ENCODE assay signal across 10 cellular contexts in genomic region chr6:36033935-36034334, GRCh38. TPM values are rescaled to one million over a fixed set of nuclear protein-coding genes. Genes with fewer than 3 reads are reported as not detected.
DNase-seq lines count a peak whose midpoint lies in the region; ATAC-seq, FAIRE-seq and TF ChIP-seq lines count a peak whose summit lies in the region.
"Had no signal": no experiment of that assay in that cellular context is flagged by ENCODE, and none has a peak within 500 bp of the region (broad histone marks: within the 10 kb centered on the region; RNA-seq: fewer than 3 reads in every experiment).

No MANE protein-coding gene starts in this region.

- no peak for TF ChIP-seq POLR2A in testis (IDR thresholded peaks at IDR 0.05)

- intact Hi-C loops in head of caudate nucleus (cut with DNase I) = no loop called here
- intact Hi-C loops in testis (cut with DNase I; ENCODE audit: low total_unique reads) = no loop called here

- FAIRE-seq in GM19239 (lab: Jason Lieb, UNC) = no peak

- H3K4me3 ChIP-seq in testis = no peak overlapping the region

- DNase-seq in M059J (ENCODE audit: low read depth) (peak; percentile 36), activated T-cell treated with anti-CD3 and anti-CD28 coated beads for 24 hours (ENCODE audit: low read depth) (peak; percentile 23), head of caudate nucleus (peak in 38 of 42 donors; percentile 11 to 84 (median 50)), GOT3 (lab: John Stamatoyannopoulos, UW) (no peak), GM19239 (ENCODE audit: insufficient read length, low spot score) (no peak), testis (no peak)
- peak; percentile 11 for DNase-seq in stimulated activated CD8-positive, alpha-beta memory T cell treated with anti-CD3 and anti-CD28 coated beads, Interleukin-12 subunit alpha, Interleukin-12 subunit beta, amount 100 ng/mL, for 1 hour (ENCODE audit: low read depth)
- DNase-seq: effector CD8-positive, alpha-beta T cell had no signal

- no peak overlapping the region for H3K27ac ChIP-seq in testis

- 76 to 78% methylated on average over 3 of the region's 3 CpGs for WGBS in testis, 2 donors

- no peaks in the 10 kb centered on the region for H3K36me3 ChIP-seq in testis (ENCODE audit: low read depth, missing control alignments)

- H3K4me1 ChIP-seq in testis = peaks cover 10% of the 10 kb centered on the region

- no peaks in the 10 kb centered on the region for H3K27me3 ChIP-seq in testis

- H3K9me3 ChIP-seq in testis = no peaks in the 10 kb centered on the region

- ATAC-seq in HG03442 (IDR thresholded peaks at IDR 0.05; ENCODE audit: unreplicated experiment) = no peak
- ATAC-seq: HCT116 had no signal

- no peak for TF ChIP-seq CTCF in testis (IDR thresholded peaks at IDR 0.05)

RNA-seq across cellular contexts. Expression of gene MAPK14, which starts 6.3 kb away (rescaled TPM):
- 59.6 and 86.7 TPM in 2 replicates for total RNA-seq in M059J (2014; rRNA removed; shearing (Covaris generic))
- total RNA-seq in testis = 10 to 100 TPM; 57.3 to 58.3 TPM
- polyA plus RNA-seq in testis (ENCODE audit: insufficient read depth, low read depth, low replicate concordance) = 21.8 TPM

RNA-seq across cellular contexts. Expression of gene SLC26A8, which starts 9.5 kb away (rescaled TPM):
- total RNA-seq in M059J (2014; rRNA removed; shearing (Covaris generic)) = 0.10 TPM in 1 of 2 replicates, not detected in the other
- total RNA-seq in testis = 10 to 100 TPM; 52.0 to 66.9 TPM
- polyA plus RNA-seq in testis (ENCODE audit: insufficient read depth, low read depth, low replicate concordance) = 160 TPM

Comparison
In these comparisons a context has a peak if more than half of its experiments do, and no peak if none do; other contexts are left out.
1. DNase-seq: peak in M059J (single experiment), activated T-cell treated with anti-CD3 and anti-CD28 coated beads for 24 hours (single experiment), head of caudate nucleus (38 of 42) and stimulated activated CD8-positive, alpha-beta memory T cell treated with anti-CD3 and anti-CD28 coated beads, Interleukin-12 subunit alpha, Interleukin-12 subunit beta, amount 100 ng/mL, for 1 hour (single experiment); none in GOT3 (single experiment), GM19239 (single experiment) and testis (single experiment).
2. RNA of gene SLC26A8, which starts 9.5 kb away (total RNA-seq): 52.0 to 66.9 TPM in testis; 0.10 TPM in M059J; every median in the first group is over 10 times any median in the second.